In the genomic region with DNA sequence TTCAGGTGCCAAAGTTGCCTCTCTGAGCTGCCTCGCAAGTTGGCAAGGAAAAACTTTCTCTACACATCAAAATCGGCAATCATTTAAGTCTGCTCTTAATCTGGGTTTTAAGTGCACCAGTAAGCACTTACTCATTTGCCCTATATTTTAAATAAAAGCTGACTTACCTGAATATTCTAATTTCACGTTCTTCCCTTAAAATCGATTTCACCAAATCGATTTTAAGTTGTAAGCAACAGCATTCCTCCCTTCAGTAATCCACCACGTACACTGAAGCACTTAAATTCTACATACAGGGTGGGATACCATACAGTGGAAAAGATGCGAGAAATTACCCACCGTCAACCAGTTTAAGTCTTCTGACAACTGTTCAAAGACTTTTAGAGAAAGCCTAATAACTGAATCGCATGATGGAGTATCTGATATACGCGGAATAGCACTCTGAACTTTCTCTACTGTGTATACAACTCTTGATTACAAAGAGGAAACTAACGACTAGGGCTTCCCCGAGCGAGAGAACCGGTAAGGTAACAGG, we compare ENCODE assay signal across 8 cellular contexts. TPM values are rescaled to one million over a fixed set of nuclear protein-coding genes. Genes with fewer than 3 reads are reported as not detected.
DNase-seq lines count a peak whose midpoint lies in the region; TF ChIP-seq lines count a peak whose summit lies in the region.

No MANE protein-coding gene starts in this region.

- H3K27me3 ChIP-seq in MG63 (no peaks in the 10 kb centered on the region), duodenal mucosa (ENCODE audit: control insufficient read depth in 1 of 2, insufficient read depth in 2 of 2, low read length in 2 of 2) (no peaks in the 10 kb centered on the region), neural cell (ENCODE audit: insufficient read depth, low read depth, low read length) (no peaks in the 10 kb centered on the region)

- H3K9ac ChIP-seq in duodenal mucosa (ENCODE audit: low read depth in 1 of 2, low read length in 2 of 2) (peak overlapping the region; percentile 75 to 96), neural cell (ENCODE audit: low read length) (peak overlapping the region; percentile 90)

- H3K79me2 ChIP-seq in neural cell (replicated peaks; ENCODE audit: insufficient read depth, low read length), result peaks cover 57% of the 10 kb centered on the region

- TF ChIP-seq CTCF in C4-2B (conservative IDR thresholded peaks at IDR 0.05) (no peak), neural cell (IDR thresholded peaks at IDR 0.05; ENCODE audit: poor library complexity, severe bottlenecking) (no peak)

- H2AFZ ChIP-seq in neural cell (ENCODE audit: low read depth, low read length), result peak overlapping the region; percentile 2

- TF ChIP-seq EP300 in neural cell (conservative IDR thresholded peaks at IDR 0.05; ENCODE audit: poor library complexity, severe bottlenecking), result no peak

- peaks cover 25% of the 10 kb centered on the region for H3K36me3 ChIP-seq in MG63
- H3K36me3 ChIP-seq in duodenal mucosa (ENCODE audit: control insufficient read depth in 1 of 2, insufficient read depth in 2 of 2, low read length in 2 of 2), result no peaks in the 10 kb centered on the region
- H3K36me3 ChIP-seq in neural cell (ENCODE audit: insufficient read depth, low read length), result no peaks in the 10 kb centered on the region

- no peaks in the 10 kb centered on the region for H3F3A ChIP-seq in neural cell (ENCODE audit: insufficient read depth, low read length, poor library complexity, severe bottlenecking)

- H3K9me2 ChIP-seq in neural cell (ENCODE audit: insufficient read depth, low read length), result no peaks in the 10 kb centered on the region

- H3K4me3 ChIP-seq in MG63, result peak overlapping the region; percentile 92
- H3K4me3 ChIP-seq in duodenal mucosa (ENCODE audit: low read depth in 1 of 2, low read length in 2 of 2), result peak overlapping the region; percentile 85 to 98
- peak overlapping the region; percentile 89 for H3K4me3 ChIP-seq in neural cell (ENCODE audit: low read length)

- H4K20me1 ChIP-seq in neural cell (ENCODE audit: insufficient read depth), result no peaks in the 10 kb centered on the region

- in situ Hi-C loops in ACHN (cut with HindIII; ENCODE audit: low pct_ligation_motif_present, low pct_unique_long_range_greater_than_20kb, low sequenced_read_pairs), result no loop called here

- no peak for TF ChIP-seq RAD21 in neural cell (conservative IDR thresholded peaks at IDR 0.05)

- peak overlapping the region; percentile 56 for H3K4me2 ChIP-seq in neural cell (ENCODE audit: low read length)

- peak overlapping the region; percentile 92 for H3K27ac ChIP-seq in C4-2B
- peak overlapping the region; percentile 97 for H3K27ac ChIP-seq in duodenal mucosa (ENCODE audit: low read depth, low read length)
- H3K27ac ChIP-seq in neural cell (ENCODE audit: low read length), result peak overlapping the region; percentile 84

- H3K9me3 ChIP-seq in MG63, result no peaks in the 10 kb centered on the region
- no peaks in the 10 kb centered on the region for H3K9me3 ChIP-seq in duodenal mucosa (ENCODE audit: control insufficient read depth in 1 of 2, low read length in 2 of 2)
- H3K9me3 ChIP-seq in neural cell (ENCODE audit: low read length), result no peaks in the 10 kb centered on the region

- peaks cover 36 to 39% of the 10 kb centered on the region in 2 donors for H3K4me1 ChIP-seq in duodenal mucosa (ENCODE audit: control insufficient read depth in 1 of 2, insufficient read depth in 2 of 2, low read length in 2 of 2)

- DNase-seq in MG63 (no peak), ACHN (no peak), NCI-H510A treated with DMSO at 0.1 percent for 48 hours (lab: John Stamatoyannopoulos, UW) (no peak), SK-N-DZ (ENCODE audit: low spot score) (no peak)
- no peak for DNase-seq in activated CD4-positive, CD25-positive, alpha-beta regulatory T cell treated with anti-CD3 and anti-CD28 coated beads, Interleukin-2, amount 50 U/mL, for 72 hours

TF ChIP-seq in neural cell, 6 proteins besides CTCF, POLR2A, EP300 and RAD21:
- TF ChIP-seq SMC3 (conservative IDR thresholded peaks at IDR 0.05; ENCODE audit: poor library complexity), result no peak
- TF ChIP-seq MXI1 (conservative IDR thresholded peaks at IDR 0.05; ENCODE audit: poor library complexity, severe bottlenecking), result no peak
- no peak for TF ChIP-seq TAF1 (IDR thresholded peaks at IDR 0.05; ENCODE audit: low read depth)
- TF ChIP-seq EZH2 (IDR thresholded peaks at IDR 0.05; ENCODE audit: borderline replicate concordance, insufficient read depth, low read length, poor library complexity, severe bottlenecking), result no peak
- no peak for TF ChIP-seq POLR2AphosphoS5 (IDR thresholded peaks at IDR 0.05)
- TF ChIP-seq, protein P1, sequence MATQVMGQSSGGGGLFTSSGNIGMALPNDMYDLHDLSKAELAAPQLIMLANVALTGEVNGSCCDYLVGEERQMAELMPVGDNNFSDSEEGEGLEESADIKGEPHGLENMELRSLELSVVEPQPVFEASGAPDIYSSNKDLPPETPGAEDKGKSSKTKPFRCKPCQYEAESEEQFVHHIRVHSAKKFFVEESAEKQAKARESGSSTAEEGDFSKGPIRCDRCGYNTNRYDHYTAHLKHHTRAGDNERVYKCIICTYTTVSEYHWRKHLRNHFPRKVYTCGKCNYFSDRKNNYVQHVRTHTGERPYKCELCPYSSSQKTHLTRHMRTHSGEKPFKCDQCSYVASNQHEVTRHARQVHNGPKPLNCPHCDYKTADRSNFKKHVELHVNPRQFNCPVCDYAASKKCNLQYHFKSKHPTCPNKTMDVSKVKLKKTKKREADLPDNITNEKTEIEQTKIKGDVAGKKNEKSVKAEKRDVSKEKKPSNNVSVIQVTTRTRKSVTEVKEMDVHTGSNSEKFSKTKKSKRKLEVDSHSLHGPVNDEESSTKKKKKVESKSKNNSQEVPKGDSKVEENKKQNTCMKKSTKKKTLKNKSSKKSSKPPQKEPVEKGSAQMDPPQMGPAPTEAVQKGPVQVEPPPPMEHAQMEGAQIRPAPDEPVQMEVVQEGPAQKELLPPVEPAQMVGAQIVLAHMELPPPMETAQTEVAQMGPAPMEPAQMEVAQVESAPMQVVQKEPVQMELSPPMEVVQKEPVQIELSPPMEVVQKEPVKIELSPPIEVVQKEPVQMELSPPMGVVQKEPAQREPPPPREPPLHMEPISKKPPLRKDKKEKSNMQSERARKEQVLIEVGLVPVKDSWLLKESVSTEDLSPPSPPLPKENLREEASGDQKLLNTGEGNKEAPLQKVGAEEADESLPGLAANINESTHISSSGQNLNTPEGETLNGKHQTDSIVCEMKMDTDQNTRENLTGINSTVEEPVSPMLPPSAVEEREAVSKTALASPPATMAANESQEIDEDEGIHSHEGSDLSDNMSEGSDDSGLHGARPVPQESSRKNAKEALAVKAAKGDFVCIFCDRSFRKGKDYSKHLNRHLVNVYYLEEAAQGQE (IDR thresholded peaks at IDR 0.05; ENCODE audit: borderline replicate concordance), result no peak

RNA-seq across cellular contexts. Expression of a gene that starts 1.6 kb away (rescaled TPM):
- total RNA-seq in MG63 (2014; rRNA removed; shearing (Covaris generic); ENCODE audit: low replicate concordance), result 34.3 and 47.5 TPM in 2 replicates
- 39.5 and 45.3 TPM in 2 replicates for polyA plus RNA-seq in neural cell
- 51.1 and 68.4 TPM in 2 replicates for polyA minus RNA-seq in neural cell
- polyA plus RNA-seq in SK-N-DZ (2014; cell fraction: cytosol; rRNA removed), result 33.6 and 36.2 TPM in 2 replicates
- 15.1 and 16.9 TPM in 2 replicates for polyA plus RNA-seq in SK-N-DZ (2014; cell fraction: nucleus; rRNA removed)
